1 cellular context compared by ENCODE assay signal in genomic region chr13:28658539-28658795, GRCh38.
TF ChIP-seq lines count a peak whose summit lies in the region.

No MANE protein-coding gene starts in this region.

TF ChIP-seq in A549, 52 proteins besides CTCF, POLR2A, EP300 and RAD21 (continued from another document):
- TF ChIP-seq HOXB5 (CRISPR knock-in tag; IDR thresholded peaks at IDR 0.05) (no peak), ZSCAN20 (CRISPR knock-in tag; IDR thresholded peaks at IDR 0.05) (no peak), TFCP2L1 (CRISPR knock-in tag; IDR thresholded peaks at IDR 0.05) (no peak), CHD2 (IDR thresholded peaks at IDR 0.05; ENCODE audit: low read length, partially characterized antibody) (no peak), HOXA7 (CRISPR knock-in tag; IDR thresholded peaks at IDR 0.05) (no peak), NR3C1 (IDR thresholded peaks at IDR 0.05) (no peak), PBX3 (IDR thresholded peaks at IDR 0.05) (no peak), RNF2 (IDR thresholded peaks at IDR 0.05; ENCODE audit: borderline replicate concordance, low read depth) (no peak), CEBPB (IDR thresholded peaks at IDR 0.05) (no peak), SMC3 (IDR thresholded peaks at IDR 0.05) (no peak), RARB (CRISPR knock-in tag; IDR thresholded peaks at IDR 0.05) (no peak), FOSB (CRISPR knock-in tag; IDR thresholded peaks at IDR 0.05) (no peak)
